In the genomic region with DNA sequence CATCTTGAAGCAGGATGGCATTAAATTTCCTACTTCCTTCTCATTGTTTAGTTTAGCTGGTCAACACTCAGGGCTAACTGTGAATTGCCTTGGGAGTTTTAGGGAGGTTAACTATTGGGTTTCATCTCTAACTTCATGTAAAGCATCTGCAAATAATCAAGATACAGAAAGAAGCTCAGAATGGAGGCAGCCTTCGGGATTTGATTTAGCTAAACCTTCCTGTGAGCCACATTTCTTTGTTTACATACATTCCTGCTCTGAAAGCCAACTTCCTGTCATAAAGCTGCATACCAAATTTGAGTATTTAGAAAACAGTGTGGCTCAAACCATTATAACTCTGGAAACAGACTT, we compare ENCODE assay signal across 12 cellular contexts.
DNase-seq lines count a peak whose midpoint lies in the region; ATAC-seq and TF ChIP-seq lines count a peak whose summit lies in the region.
"Had no signal": no experiment of that assay in that cellular context is flagged by ENCODE, and none has a peak within 500 bp of the region (broad histone marks: within the 10 kb centered on the region; RNA-seq: fewer than 3 reads in every experiment).

No MANE protein-coding gene starts in this region.

- TF ChIP-seq CTCF in esophagus muscularis mucosa (IDR thresholded peaks at IDR 0.05) (no peak), osteocyte (IDR thresholded peaks at IDR 0.05) (no peak)

- no peaks in the 10 kb centered on the region for H3K27me3 ChIP-seq in esophagus muscularis mucosa

- DNase-seq in Daoy (ENCODE audit: low read depth) (peak; percentile 11), NCI-H526 treated with DMSO at 0.1 percent for 48 hours (lab: John Stamatoyannopoulos, UW) (peak; percentile 21), esophagus muscularis mucosa (ENCODE audit: extremely low spot score) (no peak), osteocyte (ENCODE audit: extremely low spot score, unreplicated experiment) (no peak), NCI-H524 (lab: John Stamatoyannopoulos, UW) (no peak), OCI-M2 (lab: John Stamatoyannopoulos, UW; ENCODE audit: unreplicated experiment) (no peak), ureter (ENCODE audit: low spot score) (no peak)
- DNase-seq: activated naive CD4-positive, alpha-beta T cell treated with anti-CD3 and anti-CD28 coated beads for 36 hours; stimulated activated CD4-positive, alpha-beta T cell treated with anti-CD3 and anti-CD28 coated beads, Interleukin-2, amount 100 ng/mL, for 48 hours had no signal

- no peaks in the 10 kb centered on the region for H3K36me3 ChIP-seq in esophagus muscularis mucosa

- intact Hi-C loops in esophagus muscularis mucosa (cut with DNase I), result loop anchor here (5.0 kb wide), 1 partner anchor 38 kb away; no protein-coding TSS in a partner anchor

- peak overlapping the region in 3 of 4 donors; percentile 0 to 9 (median 4) for H3K4me3 ChIP-seq in esophagus muscularis mucosa

- no peak for ATAC-seq in GM19463 (IDR thresholded peaks at IDR 0.05; ENCODE audit: unreplicated experiment)
- ATAC-seq: activated CD4-positive, CD25-positive, alpha-beta regulatory T cell treated with anti-CD3 and anti-CD28 coated beads, Interleukin-2, amount 50 U/mL, for 24 hours had no signal

- peak overlapping the region; percentile 61 for H3K4me3 Mint-ChIP-seq in osteocyte (ENCODE audit: unreplicated experiment)
- H3K4me3 Mint-ChIP-seq: activated naive CD4-positive, alpha-beta T cell treated with anti-CD3 and anti-CD28 coated beads for 36 hours had no signal

- H3K4me1 Mint-ChIP-seq in osteocyte (ENCODE audit: unreplicated experiment), result peaks cover 68% of the 10 kb centered on the region

- H3K9me3 Mint-ChIP-seq in osteocyte (ENCODE audit: unreplicated experiment), result no peaks in the 10 kb centered on the region
- H3K9me3 Mint-ChIP-seq: activated naive CD4-positive, alpha-beta T cell treated with anti-CD3 and anti-CD28 coated beads for 36 hours had no signal

- peak overlapping the region; percentile 77 to 86 (median 83) for H3K27ac ChIP-seq in esophagus muscularis mucosa (replicated peaks in 1 of 4)
- H3K27ac ChIP-seq: epithelial cell of prostate had no signal

- TF ChIP-seq POLR2A in esophagus muscularis mucosa (IDR thresholded peaks at IDR 0.05; ENCODE audit: low read depth), result no peak

- 0% methylated on average over 1 of the region's 1 CpG for WGBS in esophagus muscularis mucosa

- H3K4me1 ChIP-seq in esophagus muscularis mucosa, result peaks cover 15 to 59% (median 50%) of the 10 kb centered on the region in 4 donors

- H3K27ac Mint-ChIP-seq in osteocyte (ENCODE audit: unreplicated experiment), result peak overlapping the region; percentile 97
- H3K27ac Mint-ChIP-seq: activated naive CD4-positive, alpha-beta T cell treated with anti-CD3 and anti-CD28 coated beads for 36 hours had no signal

- H3K9me3 ChIP-seq in esophagus muscularis mucosa, result no peaks in the 10 kb centered on the region

- TF ChIP-seq EP300 in esophagus muscularis mucosa (IDR thresholded peaks at IDR 0.05), result no peak

- no peaks in the 10 kb centered on the region for H3K27me3 Mint-ChIP-seq in osteocyte (ENCODE audit: unreplicated experiment)

- no peaks in the 10 kb centered on the region for H3K36me3 Mint-ChIP-seq in osteocyte (ENCODE audit: unreplicated experiment)

Comparison
In these comparisons a context has a peak if more than half of its experiments do, and no peak if none do; other contexts are left out.
1. DNase-seq: peak in Daoy (single experiment) and NCI-H526 treated with DMSO at 0.1 percent for 48 hours (single experiment); none in esophagus muscularis mucosa (single experiment), osteocyte (single experiment), NCI-H524 (0 of 2), OCI-M2 (single experiment) and ureter (single experiment).